In genomic region chr2:121837596-121837995, GRCh38 we compare ENCODE assay signal across 19 cellular contexts.
"Had no signal": no experiment of that assay in that cellular context is flagged by ENCODE, and none has a peak within 500 bp of the region (broad histone marks: within the 10 kb centered on the region; RNA-seq: fewer than 3 reads in every experiment).

No MANE protein-coding gene starts in this region.

- FAIRE-seq: keratinocyte had no signal

- DNase-seq: effector CD4-positive, alpha-beta T cell; gastrocnemius medialis; immature natural killer cell; left lung; naive B cell; psoas muscle; retina; sigmoid colon; stimulated activated CD4-positive, alpha-beta T cell treated with anti-CD3 and anti-CD28 coated beads, Interleukin-2, amount 100 ng/mL, for 24 hours; stimulated activated naive CD4-positive, alpha-beta T cell; stomach; substantia nigra; transverse colon had no signal

- H3K36me3 ChIP-seq: gastrocnemius medialis, left lung, sigmoid colon, stomach, thoracic aorta, transverse colon had no signal

- ATAC-seq: esophagus mucosa, gastrocnemius medialis, left lung, psoas muscle had no signal

- H3K4me1 ChIP-seq: gastrocnemius medialis, left lung, parathyroid adenoma, psoas muscle, sigmoid colon, stomach had no signal

- H3K4me3 ChIP-seq: coronary artery, gastrocnemius medialis, left lung, psoas muscle, sigmoid colon, skin epidermis, stomach, thoracic aorta, transverse colon had no signal

- H3K27me3 ChIP-seq: gastrocnemius medialis, left lung, stomach, transverse colon had no signal

- H3K27ac ChIP-seq: coronary artery, gastrocnemius medialis, left lung, parathyroid adenoma, psoas muscle, sigmoid colon, skin epidermis, stomach, thoracic aorta, transverse colon had no signal

- H3K9me3 ChIP-seq: gastrocnemius medialis, left lung, psoas muscle, sigmoid colon, stomach, thoracic aorta, transverse colon had no signal
